Comparison of ENCODE assay signal across 2 cellular contexts in genomic region chr16:17499223-17499902, GRCh38.
TF ChIP-seq lines count a peak whose summit lies in the region.

No MANE protein-coding gene starts in this region.

TF ChIP-seq in HepG2, 621 proteins besides CTCF, POLR2A, EP300 and RAD21:
- TF ChIP-seq HNF4A (CRISPR knock-in tag; IDR thresholded peaks at IDR 0.05) (no peak), MNT (IDR thresholded peaks at IDR 0.05) (peak; percentile 27; the same call in 1 of the 2 replicates), SKI (IDR thresholded peaks at IDR 0.05; ENCODE audit: partially characterized antibody) (no peak)

TF ChIP-seq in IMR-90, 13 proteins besides CTCF, POLR2A, EP300 and RAD21:
- TF ChIP-seq ELK1 (IDR thresholded peaks at IDR 0.05; ENCODE audit: borderline replicate concordance, low read depth, low read length) (no peak), CEBPB (IDR thresholded peaks at IDR 0.05; ENCODE audit: low read depth, low read length) (peak; percentile 50; the same call in 1 of the 2 replicates), BHLHE40 (IDR thresholded peaks at IDR 0.05; ENCODE audit: low read depth, low read length) (no peak), FOS (IDR thresholded peaks at IDR 0.05; ENCODE audit: low read depth, low read length) (no peak), SMC3 (IDR thresholded peaks at IDR 0.05; ENCODE audit: low read depth, low read length) (no peak), CHD1 (IDR thresholded peaks at IDR 0.05; ENCODE audit: low read depth, low read length) (no peak), MXI1 (IDR thresholded peaks at IDR 0.05; ENCODE audit: borderline replicate concordance, low read depth, low read length) (no peak), MAFK (IDR thresholded peaks at IDR 0.05; ENCODE audit: low read depth, low read length) (no peak), USF2 (IDR thresholded peaks at IDR 0.05; ENCODE audit: low read depth, low read length) (no peak)
